ENCODE assay signal across 36 cellular contexts in the genomic region with DNA sequence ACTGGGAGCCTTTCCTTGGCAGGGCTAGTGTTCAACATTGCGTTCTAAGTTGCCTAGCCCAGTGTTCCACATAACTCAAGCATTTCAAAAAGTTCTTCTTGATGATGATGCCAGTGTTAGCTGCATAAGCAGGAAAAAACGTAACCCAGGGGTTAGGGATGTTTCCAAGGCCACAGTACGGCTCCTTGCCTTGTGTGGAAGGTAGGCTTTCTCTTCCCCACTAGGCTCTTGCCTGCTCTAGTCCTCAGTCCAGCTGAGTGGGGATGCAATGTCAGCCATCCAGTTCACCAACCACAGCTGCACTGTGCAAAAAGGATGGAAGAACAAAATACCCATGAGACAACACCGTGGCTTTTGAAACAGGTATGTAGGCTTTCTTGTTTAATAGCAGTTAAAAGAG. TPM values are rescaled to one million over a fixed set of nuclear protein-coding genes. Genes with fewer than 3 reads are reported as not detected.
"Had no signal": no experiment of that assay in that cellular context is flagged by ENCODE, and none has a peak within 500 bp of the region (broad histone marks: within the 10 kb centered on the region; RNA-seq: fewer than 3 reads in every experiment).

No MANE protein-coding gene starts in this region.

- H3K36me3 ChIP-seq: brain microvascular endothelial cell, breast epithelium, cardiac muscle cell had no signal

- H3K9me3 ChIP-seq: adrenal gland, ascending aorta, body of pancreas, breast epithelium had no signal

- H3K4me3 ChIP-seq: adrenal gland, ascending aorta, body of pancreas, breast epithelium, cardiac muscle cell had no signal

- H3K27ac ChIP-seq: adrenal gland, ascending aorta, body of pancreas, brain microvascular endothelial cell, breast epithelium, cardiac muscle cell had no signal

- DNase-seq: activated effector memory CD4-positive, alpha-beta T cell treated with anti-CD3 and anti-CD28 coated beads, Interleukin-2, amount 50 U/mL, for 16 hours; activated effector memory CD4-positive, alpha-beta T cell treated with Interleukin-2 at 50 U/mL for 16 hours; activated gamma-delta T cell; activated gamma-delta T cell treated with Interleukin-2 at 50 U/mL for 16 hours; activated naive CD4-positive, alpha-beta T cell; activated naive CD4-positive, alpha-beta T cell treated with anti-CD3 and anti-CD28 coated beads for 36 hours; activated naive CD4-positive, alpha-beta T cell treated with anti-CD3 and anti-CD28 coated beads, Interleukin-2, amount 10 ng/mL, durations not matched to agents 7 days and 5 days; activated naive CD4-positive, alpha-beta T cell treated with anti-CD3 and anti-CD28 coated beads, Interleukin-2, amount 50 U/mL, for 16 hours; activated naive CD4-positive, alpha-beta T cell treated with Interleukin-2 at 50 U/mL for 16 hours; activated naive CD8-positive, alpha-beta T cell treated with anti-CD3 and anti-CD28 coated beads for 36 hours; activated naive CD8-positive, alpha-beta T cell treated with anti-CD3 and anti-CD28 coated beads, Interleukin-2, amount 10 ng/mL, durations not matched to agents 7 days and 5 days; activated naive CD8-positive, alpha-beta T cell treated with anti-CD3 and anti-CD28 coated beads, Interleukin-2, amount 50 U/mL, for 24 hours; activated T-cell treated with anti-CD3 and anti-CD28 coated beads, Interleukin-2, amount 50 U/mL, for 1 hour; activated T-cell treated with anti-CD3 and anti-CD28 coated beads, Interleukin-2, amount 50 U/mL, for 24 hours; activated T-cell treated with anti-CD3 and anti-CD28 coated beads, Interleukin-2, amount 50 U/mL, for 4 hours; activated T-cell treated with anti-CD3 and anti-CD28 coated beads, Interleukin-2, amount 50 U/mL, for 48 hours; activated T-cell treated with anti-CD3 and anti-CD28 coated beads, Interleukin-2, amount 50 U/mL, for 72 hours; adrenal gland; amniotic stem cell; amygdala; anterior cingulate cortex; aorta; body of pancreas; brain microvascular endothelial cell; caudate nucleus; central memory CD4-positive, alpha-beta T cell; cerebellar nuclear complex had no signal

- H3K27me3 ChIP-seq: adrenal gland, ascending aorta, body of pancreas, brain microvascular endothelial cell, breast epithelium, cardiac muscle cell had no signal

- ATAC-seq: activated naive CD4-positive, alpha-beta T cell treated with anti-CD3 and anti-CD28 coated beads, Interleukin-2, amount 50 U/mL, for 72 hours; activated naive CD8-positive, alpha-beta T cell treated with anti-CD3 and anti-CD28 coated beads, Interleukin-2, amount 50 U/mL, for 24 hours; activated T-cell treated with anti-CD3 and anti-CD28 coated beads, Interleukin-2, amount 50 U/mL, for 4 hours; activated T-cell treated with anti-CD3 and anti-CD28 coated beads, Interleukin-2, amount 50 U/mL, for 72 hours; activated T-helper 17 cell treated with anti-CD3 and anti-CD28 coated beads, Interleukin-2, amount 50 U/mL, for 72 hours; body of pancreas had no signal

- H3K4me1 ChIP-seq: adrenal gland, ascending aorta, body of pancreas, breast epithelium had no signal

- FAIRE-seq: astrocyte, bronchial epithelial cell had no signal

RNA-seq across cellular contexts. Expression of a gene that starts 28.0 kb away (rescaled TPM):
- total RNA-seq: activated naive CD4-positive, alpha-beta T cell treated with anti-CD3 and anti-CD28 coated beads for 36 hours; activated naive CD8-positive, alpha-beta T cell treated with anti-CD3 and anti-CD28 coated beads for 36 hours; activated naive CD8-positive, alpha-beta T cell treated with anti-CD3 and anti-CD28 coated beads, Interleukin-2, amount 10 ng/mL, durations not matched to agents 7 days and 5 days; activated T-cell treated with anti-CD3 and anti-CD28 coated beads, Interleukin-2, amount 50 U/mL, for 72 hours; activated T-helper 1 cell treated with anti-CD3 and anti-CD28 coated beads, Interleukin-12 subunit alpha, Interleukin-12 subunit beta, Interleukin-2, Interleukin-4 antibody, amounts not matched to agents 30 ng/mL and 10 ng/mL and 1 ng/mL, durations not matched to agents 14 hours and 24 hours and 36 hours; activated T-helper 2 cell treated with anti-CD3 and anti-CD28 coated beads, Interferon-gamma antibody, Interleukin-2, Interleukin-4, amounts not matched to agents 10 μg/mL and 5 μg/mL and 100 μg/mL, durations not matched to agents 14 hours and 24 hours and 36 hours had no signal
